In the genomic region with DNA sequence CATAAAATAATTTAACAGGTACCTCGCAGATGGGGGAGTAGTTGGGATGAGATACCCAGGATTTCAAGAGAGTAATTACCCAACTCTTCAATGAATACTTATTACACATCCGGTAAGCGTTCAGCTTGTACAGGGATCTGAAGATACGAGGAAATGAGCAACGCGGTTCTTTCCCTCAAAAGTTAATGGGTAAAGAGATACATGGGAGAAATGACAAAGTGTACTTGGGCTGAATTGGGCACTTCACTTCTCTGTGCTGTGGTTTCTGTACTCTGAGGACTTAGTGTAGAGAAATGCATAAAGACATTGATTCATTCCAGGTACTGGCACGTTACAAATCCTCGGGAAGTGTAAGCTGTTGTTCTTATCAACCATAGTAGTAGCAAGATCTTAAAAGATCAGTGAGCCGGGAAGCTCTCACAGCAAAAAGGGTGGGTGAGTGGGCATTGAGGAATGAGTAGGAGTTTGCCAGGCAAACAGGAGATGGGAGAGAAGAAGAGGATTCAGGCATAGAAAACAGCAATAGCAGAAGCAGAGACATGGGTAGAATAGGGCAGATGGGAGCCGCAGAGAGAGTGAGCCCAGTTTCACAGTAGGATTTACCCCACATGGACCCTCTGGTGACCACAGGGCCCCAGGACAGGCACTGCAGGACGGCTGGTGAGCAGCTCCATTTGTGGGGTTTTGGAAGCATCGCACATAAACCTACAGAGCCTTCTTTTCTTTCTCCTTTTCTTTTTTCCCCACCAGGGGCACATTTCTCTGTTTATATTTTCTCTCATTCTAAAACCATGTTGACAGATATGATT, we compare ENCODE assay signal across 16 cellular contexts.
DNase-seq lines count a peak whose midpoint lies in the region; ATAC-seq and TF ChIP-seq lines count a peak whose summit lies in the region.
"Had no signal": no experiment of that assay in that cellular context is flagged by ENCODE, and none has a peak within 500 bp of the region (broad histone marks: within the 10 kb centered on the region; RNA-seq: fewer than 3 reads in every experiment).

No MANE protein-coding gene starts in this region.

- H3K27me3 ChIP-seq in Caco-2 (replicated peaks; ENCODE audit: control insufficient read depth, insufficient read depth, low read length) (no peaks in the 10 kb centered on the region), osteoblast (ENCODE audit: insufficient read depth, low read length) (no peaks in the 10 kb centered on the region), left ventricle myocardium inferior (ENCODE audit: low read depth) (no peaks in the 10 kb centered on the region), mesendoderm (ENCODE audit: insufficient read depth, low read length, poor library complexity) (no peaks in the 10 kb centered on the region)
- H3K27me3 ChIP-seq: adrenal gland had no signal

- intact Hi-C loops in Caco-2 (cut with micrococcal nuclease; ENCODE audit: unreplicated experiment): no loop called here
- intact Hi-C loops in left ventricle myocardium inferior (cut with micrococcal nuclease): no loop called here

- peaks cover 6% of the 10 kb centered on the region for H3K4me1 Mint-ChIP-seq in Caco-2 (ENCODE audit: low read depth, unreplicated experiment)
- peaks cover 19 to 24% (median 19%) of the 10 kb centered on the region in 3 donors for H3K4me1 Mint-ChIP-seq in T-cell

- TF ChIP-seq CTCF in Caco-2 (IDR thresholded peaks at IDR 0.05; ENCODE audit: insufficient read depth in 1 of 2, low read depth in 1 of 2, low read length in 1 of 2, severe bottlenecking in 1 of 2, unreplicated experiment in 1 of 2) (peak; percentile 5 to 13), epithelial cell of proximal tubule (conservative IDR thresholded peaks at IDR 0.05; ENCODE audit: low read depth, low read length) (peak; percentile 13), osteoblast (IDR thresholded peaks at IDR 0.05; ENCODE audit: extremely low read depth, low read depth, low read length) (peak; percentile 15), left ventricle myocardium inferior (IDR thresholded peaks at IDR 0.05; ENCODE audit: borderline replicate concordance) (no peak)

- POLR2A ChIA-PET in Caco-2 (lab: Charles Lee): no interaction called here
- POLR2A ChIA-PET in T-cell (lab: Charles Lee): no interaction called here

- H4K8ac ChIP-seq in mesendoderm (ENCODE audit: low read depth, low read length): no peak overlapping the region

- H3K9me3 ChIP-seq in Caco-2 (no peaks in the 10 kb centered on the region), osteoblast (ENCODE audit: low read depth, low read length) (no peaks in the 10 kb centered on the region), left ventricle myocardium inferior (replicated peaks) (no peaks in the 10 kb centered on the region)
- H3K9me3 ChIP-seq: adrenal gland had no signal

- H4K5ac ChIP-seq in mesendoderm (ENCODE audit: low read length): no peak overlapping the region

- H3K27me3 Mint-ChIP-seq in Caco-2 (ENCODE audit: insufficient read depth, unreplicated experiment) (no peaks in the 10 kb centered on the region), T-cell (no peaks in the 10 kb centered on the region)

- H2BK120ac ChIP-seq in mesendoderm (ENCODE audit: low read depth, low read length): no peak overlapping the region

- no peaks in the 10 kb centered on the region for H3K79me1 ChIP-seq in mesendoderm (ENCODE audit: low read length)

- H3K79me2 ChIP-seq in osteoblast (ENCODE audit: insufficient read depth, low read length): no peaks in the 10 kb centered on the region
- no peaks in the 10 kb centered on the region for H3K79me2 ChIP-seq in mesendoderm (ENCODE audit: control insufficient read depth, insufficient read depth, low read length)

- H3K4me3 ChIP-seq in Caco-2 (ENCODE audit: low read depth, low read length) (no peak overlapping the region), epithelial cell of proximal tubule (ENCODE audit: low read depth, low read length) (no peak overlapping the region), osteoblast (ENCODE audit: insufficient read depth, low read length) (no peak overlapping the region), left ventricle myocardium inferior (no peak overlapping the region), mesendoderm (ENCODE audit: low read length) (no peak overlapping the region)
- H3K4me3 ChIP-seq: adrenal gland had no signal

- DNase-seq in Caco-2 (no peak), epithelial cell of proximal tubule (ENCODE audit: low read depth) (no peak), osteoblast (ENCODE audit: insufficient read length, low spot score, missing footprints) (no peak), T-cell (no peak), left ventricle myocardium inferior (no peak), mesendoderm (no peak)
- DNase-seq: adrenal gland; EL; immature natural killer cell; Kasumi-1; NK-92 treated with Interleukin-12 subunit alpha and Interleukin-12 subunit beta, amount 100 ng/mL, for 24 hours had no signal

- no peaks in the 10 kb centered on the region for H4K20me1 ChIP-seq in osteoblast (ENCODE audit: insufficient read depth, low read length)

- CTCF ChIA-PET in Caco-2 (lab: Charles Lee): no interaction called here
- CTCF ChIA-PET in T-cell (lab: Charles Lee): no interaction called here

- H3K9ac ChIP-seq in mesendoderm (ENCODE audit: low read length): no peak overlapping the region

- H2BK5ac ChIP-seq in mesendoderm (ENCODE audit: low read length): no peak overlapping the region

- no peak overlapping the region for H2AK5ac ChIP-seq in mesendoderm (ENCODE audit: low read length)

- H3K56ac ChIP-seq in mesendoderm (ENCODE audit: low read length): no peak overlapping the region

- H3K4ac ChIP-seq in mesendoderm (ENCODE audit: low read depth, low read length): no peak overlapping the region

- H3K4me3 Mint-ChIP-seq in Caco-2 (ENCODE audit: unreplicated experiment) (no peak overlapping the region), T-cell (no peak overlapping the region)
- H3K4me3 Mint-ChIP-seq: immature natural killer cell; nephron; stimulated activated naive CD8-positive, alpha-beta T cell treated with anti-CD3 and anti-CD28 coated beads, Interleukin-15, Interleukin-2, amounts not matched to agents 100 ng/mL and 50 ng/mL, for 24 hours had no signal

- no peak overlapping the region for H2AFZ ChIP-seq in osteoblast (ENCODE audit: low read length)

- H3K18ac ChIP-seq in mesendoderm (ENCODE audit: low read length): no peak overlapping the region

- H3K27ac Mint-ChIP-seq in Caco-2 (ENCODE audit: unreplicated experiment) (no peak overlapping the region), T-cell (no peak overlapping the region)
- H3K27ac Mint-ChIP-seq: immature natural killer cell; stimulated activated naive CD8-positive, alpha-beta T cell treated with anti-CD3 and anti-CD28 coated beads, Interleukin-15, Interleukin-2, amounts not matched to agents 100 ng/mL and 50 ng/mL, for 24 hours had no signal

- H3K4me1 ChIP-seq in Caco-2: peaks cover 4% of the 10 kb centered on the region
- H3K4me1 ChIP-seq in osteoblast (ENCODE audit: insufficient read depth, low read length): peaks cover 12% of the 10 kb centered on the region
- H3K4me1 ChIP-seq in left ventricle myocardium inferior: peaks cover 8% of the 10 kb centered on the region
- no peaks in the 10 kb centered on the region for H3K4me1 ChIP-seq in mesendoderm (ENCODE audit: control insufficient read depth, low read depth, low read length)

- H3K4me2 ChIP-seq in osteoblast (ENCODE audit: insufficient read depth, low read length): no peak overlapping the region
- H3K4me2 ChIP-seq in mesendoderm (ENCODE audit: low read length): no peak overlapping the region

- ATAC-seq in SK-N-SH treated with all-trans-retinoic acid at 6 μM for 48 hours (no peak), T-cell (replicated peaks in 1 of 4) (no peak), GM21526 (IDR thresholded peaks at IDR 0.05; ENCODE audit: low FRiP score, unreplicated experiment) (no peak)
- ATAC-seq: Right ventricle myocardium inferior had no signal

- H2BK15ac ChIP-seq in mesendoderm (replicated peaks; ENCODE audit: low read depth): no peak overlapping the region

- no TSS peak for BruUV-seq in Caco-2 (replicated peaks; lab: Mats Ljungman, UMichigan)

- no CpG with 5 or more reads among the region's 12 CpGs for whole genome bisulfite sequencing in mesendoderm (ENCODE audit: extremely low coverage, insufficient coverage, low lambda C conversion rate)

- H3K23ac ChIP-seq in mesendoderm (ENCODE audit: low read length): no peak overlapping the region

- H3K36me3 ChIP-seq in Caco-2 (ENCODE audit: control insufficient read depth, insufficient read depth, low read length): no peaks in the 10 kb centered on the region
- H3K36me3 ChIP-seq in osteoblast (ENCODE audit: insufficient read depth, low read length): no peaks in the 10 kb centered on the region
- no peaks in the 10 kb centered on the region for H3K36me3 ChIP-seq in left ventricle myocardium inferior
- no peaks in the 10 kb centered on the region for H3K36me3 ChIP-seq in mesendoderm (ENCODE audit: control insufficient read depth, insufficient read depth, low read length)
- H3K36me3 ChIP-seq: adrenal gland had no signal

- H3K36me3 Mint-ChIP-seq in Caco-2 (ENCODE audit: insufficient read depth, unreplicated experiment) (peaks cover 3% of the 10 kb centered on the region), T-cell (no peaks in the 10 kb centered on the region)
- H3K36me3 Mint-ChIP-seq: immature natural killer cell had no signal

- H3K27ac ChIP-seq in osteoblast (ENCODE audit: low read depth, low read length) (no peak overlapping the region), left ventricle myocardium inferior (replicated peaks) (no peak overlapping the region), mesendoderm (ENCODE audit: low read depth, low read length) (no peak overlapping the region)
- H3K27ac ChIP-seq: adrenal gland had no signal

- H3K9me3 Mint-ChIP-seq in Caco-2 (ENCODE audit: unreplicated experiment) (no peaks in the 10 kb centered on the region), T-cell (no peaks in the 10 kb centered on the region)
- H3K9me3 Mint-ChIP-seq: immature natural killer cell; nephron; stimulated activated naive CD8-positive, alpha-beta T cell treated with anti-CD3 and anti-CD28 coated beads, Interleukin-15, Interleukin-2, amounts not matched to agents 100 ng/mL and 50 ng/mL, for 24 hours had no signal

TF ChIP-seq in SK-N-SH treated with all-trans-retinoic acid at 6 μM for 48 hours, 23 proteins besides CTCF, POLR2A, EP300 and RAD21:
- peak; percentile 92 for TF ChIP-seq ZFP3 (CRISPR knock-in tag; IDR thresholded peaks at IDR 0.05)
- no peak for TF ChIP-seq BACH2 (CRISPR knock-in tag; IDR thresholded peaks at IDR 0.05; ENCODE audit: borderline replicate concordance)
